ENCODE assay signal across 8 cellular contexts in the genomic region with DNA sequence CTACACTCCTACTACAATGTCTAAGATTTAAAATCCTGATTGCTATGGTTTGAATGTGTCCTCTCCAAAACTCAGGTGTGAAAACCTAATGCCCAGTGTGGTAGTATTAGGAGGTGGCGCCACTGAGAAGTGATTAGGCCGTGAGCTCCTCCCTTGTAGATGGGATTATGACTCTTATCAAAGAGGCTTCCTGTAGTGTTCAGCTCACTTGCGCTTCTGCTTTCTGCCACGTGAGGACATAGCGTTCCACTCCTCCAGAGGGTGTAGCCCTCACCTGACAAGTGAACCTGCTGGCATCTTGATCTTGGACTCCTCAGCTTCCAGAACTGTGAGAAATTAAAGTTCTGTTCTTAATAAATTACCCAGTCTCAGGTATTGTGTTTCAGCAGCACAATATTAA. TPM values are rescaled to one million over a fixed set of nuclear protein-coding genes. Genes with fewer than 3 reads are reported as not detected.
DNase-seq lines count a peak whose midpoint lies in the region; ATAC-seq and TF ChIP-seq lines count a peak whose summit lies in the region.

No MANE protein-coding gene starts in this region.

- no peaks in the 10 kb centered on the region for H3K9me3 ChIP-seq in MM.1S (replicated peaks; ENCODE audit: insufficient read depth, low read length)
- no peaks in the 10 kb centered on the region for H3K9me3 ChIP-seq in prostate gland

- H3K27ac ChIP-seq in MM.1S (ENCODE audit: low read length) (no peak overlapping the region), prostate gland (no peak overlapping the region)

- H2AFZ ChIP-seq in MM.1S (ENCODE audit: low read length), result no peak overlapping the region

- intact Hi-C loops in prostate gland (cut with DNase I) (no loop called here), cardiac septum (cut with DNase I) (no loop called here)

- H3K4me3 ChIP-seq in MM.1S (ENCODE audit: low read length) (no peak overlapping the region), prostate gland (no peak overlapping the region)

- 41% methylated on average over 5 of the region's 5 CpGs for WGBS in prostate gland

- TF ChIP-seq CTCF in MM.1S (IDR thresholded peaks at IDR 0.05; ENCODE audit: low read length), result peak; percentile 61
- TF ChIP-seq CTCF in prostate gland (IDR thresholded peaks at IDR 0.05), result peak in 3 of 4 experiments; percentile 37 to 51 (median 46)

- ATAC-seq in HG03442 (IDR thresholded peaks at IDR 0.05; ENCODE audit: unreplicated experiment), result no peak

- H3K9me2 ChIP-seq in MM.1S (replicated peaks; ENCODE audit: insufficient read depth, low read length), result no peaks in the 10 kb centered on the region

- no peak for TF ChIP-seq POLR2A in prostate gland (IDR thresholded peaks at IDR 0.05)

- no peak overlapping the region for H3K9ac ChIP-seq in MM.1S (ENCODE audit: low read length)

- no peaks in the 10 kb centered on the region for H3K27me3 ChIP-seq in MM.1S (replicated peaks; ENCODE audit: insufficient read depth, low read length)
- no peaks in the 10 kb centered on the region for H3K27me3 ChIP-seq in prostate gland (replicated peaks; ENCODE audit: insufficient read depth)

- H3K4me1 ChIP-seq in MM.1S (ENCODE audit: low read length) (peaks cover 8% of the 10 kb centered on the region), prostate gland (replicated peaks) (no peaks in the 10 kb centered on the region)

- H3K79me2 ChIP-seq in MM.1S (ENCODE audit: low read length), result no peaks in the 10 kb centered on the region

- peak; percentile 4 for DNase-seq in NCI-H1092 treated with DMSO at 0.1 percent for 48 hours (lab: John Stamatoyannopoulos, UW)
- no peak for DNase-seq in NCI-H1092 (lab: John Stamatoyannopoulos, UW)
- peak; percentile 85 for DNase-seq in MM.1S
- peak; percentile 66 for DNase-seq in activated effector memory CD4-positive, alpha-beta T cell treated with anti-CD3 and anti-CD28 coated beads, Interleukin-2, amount 50 U/mL, for 16 hours
- DNase-seq in prostate gland (ENCODE audit: low spot score), result peak; percentile 53
- DNase-seq in cardiac septum (ENCODE audit: low spot score), result no peak
- DNase-seq in SHP77 treated with DMSO at 0.1 percent for 48 hours (lab: John Stamatoyannopoulos, UW), result no peak

- H4K20me1 ChIP-seq in MM.1S (ENCODE audit: insufficient read depth, low read length), result no peaks in the 10 kb centered on the region

- H3K4me2 ChIP-seq in MM.1S (ENCODE audit: low read depth, low read length), result no peak overlapping the region

- H3F3A ChIP-seq in MM.1S (ENCODE audit: insufficient read depth, low read length), result peaks cover 8% of the 10 kb centered on the region

- no peaks in the 10 kb centered on the region for H3K36me3 ChIP-seq in MM.1S (replicated peaks; ENCODE audit: insufficient read depth, low read length)
- no peaks in the 10 kb centered on the region for H3K36me3 ChIP-seq in prostate gland

RNA-seq across cellular contexts. Expression of a gene that starts 33.0 kb away (rescaled TPM):
- total RNA-seq in prostate gland, result 100 to 1,000 TPM in 1 of 2 donors, 10 to 100 TPM in 1; 13.8 to 102 TPM
- total RNA-seq in cardiac septum, result 0.35 TPM

RNA-seq across cellular contexts. Expression of a gene that starts 49.3 kb away (rescaled TPM):
- total RNA-seq in prostate gland, result 100 to 1,000 TPM; 262 to 348 TPM
- total RNA-seq in cardiac septum, result 64.6 TPM

Comparison
In these comparisons a context has a peak if more than half of its experiments do, and no peak if none do; other contexts are left out.
1. DNase-seq: peak in NCI-H1092 treated with DMSO at 0.1 percent for 48 hours (single experiment), MM.1S (single experiment), activated effector memory CD4-positive, alpha-beta T cell treated with anti-CD3 and anti-CD28 coated beads, Interleukin-2, amount 50 U/mL, for 16 hours (single experiment) and prostate gland (single experiment); none in NCI-H1092 (single experiment), cardiac septum (single experiment) and SHP77 treated with DMSO at 0.1 percent for 48 hours (single experiment).
2. RNA of a gene that starts 33.0 kb away (total RNA-seq): 13.8 to 102 TPM in prostate gland; 0.35 TPM in cardiac septum (single experiment); every median in the first group is over 10 times any median in the second.